8 cellular contexts compared by ENCODE assay signal in genomic region chr9:92954078-92954861, GRCh38. TPM values are rescaled to one million over a fixed set of nuclear protein-coding genes. Genes with fewer than 3 reads are reported as not detected.
DNase-seq lines count a peak whose midpoint lies in the region; ATAC-seq and TF ChIP-seq lines count a peak whose summit lies in the region.

No MANE protein-coding gene starts in this region.

- peak; percentile 63 for ATAC-seq in GM21390 (IDR thresholded peaks at IDR 0.05; ENCODE audit: unreplicated experiment)
- ATAC-seq in GM19455 (IDR thresholded peaks at IDR 0.05; ENCODE audit: unreplicated experiment): no peak

- no peak for TF ChIP-seq CTCF in fibroblast of the aortic adventitia (IDR thresholded peaks at IDR 0.05; ENCODE audit: insufficient read depth, low read length)
- TF ChIP-seq CTCF in GM13977 (IDR thresholded peaks at IDR 0.05; ENCODE audit: extremely low read depth, insufficient read depth, missing control alignments): no peak

- H3K4me3 ChIP-seq in fibroblast of the aortic adventitia (ENCODE audit: low read depth, low read length): no peak overlapping the region

- DNase-seq in NCI-H1105 (lab: John Stamatoyannopoulos, UW) (peak; percentile 56), fibroblast of the aortic adventitia (ENCODE audit: low read depth) (peak; percentile 24), COLO668 (lab: John Stamatoyannopoulos, UW; ENCODE audit: unreplicated experiment) (no peak), GM13977 (ENCODE audit: low spot score) (no peak)
- DNase-seq in activated CD8-positive, alpha-beta memory T cell treated with anti-CD3 and anti-CD28 coated beads for 48 hours (ENCODE audit: low read depth in 2 of 3, low spot score in 2 of 3): peak in 2 of 3 experiments; percentile 48 to 60
- DNase-seq in stimulated activated CD8-positive, alpha-beta memory T cell treated with anti-CD3 and anti-CD28 coated beads, Interleukin-15, amount 100 ng/mL, for 4 hours (ENCODE audit: low read depth in 2 of 2): peak; percentile 53 to 70

- in situ Hi-C loops in GM13977 (cut with MboI; ENCODE audit: low pct_unique_long_range_greater_than_20kb, low sequenced_read_pairs, unreplicated experiment): no loop called here

RNA-seq across cellular contexts. Expression of gene FGD3, which starts 6.9 kb away (rescaled TPM):
- not detected in 2 replicates for total RNA-seq in fibroblast of the aortic adventitia (ENCODE audit: low replicate concordance)

Comparison
In these comparisons a context has a peak if more than half of its experiments do, and no peak if none do; other contexts are left out.
1. DNase-seq: peak in NCI-H1105 (single experiment), activated CD8-positive, alpha-beta memory T cell treated with anti-CD3 and anti-CD28 coated beads for 48 hours (2 of 3), fibroblast of the aortic adventitia (single experiment) and stimulated activated CD8-positive, alpha-beta memory T cell treated with anti-CD3 and anti-CD28 coated beads, Interleukin-15, amount 100 ng/mL, for 4 hours (2 of 2); none in COLO668 (single experiment) and GM13977 (single experiment).